ENCODE assay signal across 18 cellular contexts in the genomic region with DNA sequence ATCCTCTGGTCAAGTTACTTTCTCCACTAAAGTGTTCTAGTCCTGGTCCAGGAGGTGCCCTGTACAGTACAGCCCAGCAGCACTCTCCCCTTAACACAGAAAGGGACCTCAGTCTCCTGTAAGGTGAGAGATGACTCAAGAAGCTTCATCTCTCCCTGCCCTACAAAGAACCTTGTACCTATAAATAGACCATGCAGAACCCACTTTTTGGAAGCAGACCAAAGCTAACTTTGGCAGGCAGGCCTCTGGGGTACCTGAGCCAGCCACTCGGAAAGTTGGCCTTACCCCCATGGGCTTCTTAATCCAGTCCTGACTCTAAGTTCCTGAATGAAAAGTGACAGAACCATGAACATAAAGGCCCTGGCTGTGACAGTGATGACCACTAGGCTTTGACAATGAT.
DNase-seq lines count a peak whose midpoint lies in the region; ATAC-seq and TF ChIP-seq lines count a peak whose summit lies in the region.
"Had no signal": no experiment of that assay in that cellular context is flagged by ENCODE, and none has a peak within 500 bp of the region (broad histone marks: within the 10 kb centered on the region; RNA-seq: fewer than 3 reads in every experiment).

No MANE protein-coding gene starts in this region.

- intact Hi-C loops in Right ventricle myocardium inferior (cut with DNase I) = no loop called here
- intact Hi-C loops in cardiac septum (cut with DNase I) = no loop called here
- intact Hi-C loops in left ventricle myocardium inferior (cut with micrococcal nuclease) = no loop called here
- intact Hi-C loops in uterus (cut with DNase I; ENCODE audit: low total_unique reads) = no loop called here
- intact Hi-C loops in upper lobe of right lung (cut with DNase I) = no loop called here

- DNase-seq in Right ventricle myocardium inferior (ENCODE audit: missing footprints) = no peak
- DNase-seq in cardiac septum (ENCODE audit: low spot score) = no peak
- DNase-seq in left ventricle myocardium inferior = peak; percentile 31
- DNase-seq in uterus = no peak
- DNase-seq in NCI-H2196 (lab: John Stamatoyannopoulos, UW; ENCODE audit: unreplicated experiment) = no peak
- DNase-seq in activated CD4-positive, CD25-positive, alpha-beta regulatory T cell (lab: John Stamatoyannopoulos, UW) = no peak
- no peak for DNase-seq in upper lobe of right lung
- DNase-seq: C1 segment of cervical spinal cord, DMS 273 treated with DMSO at 0.1 percent for 48 hours, GOT3, KG1, NCI-H1048, NCI-H1436 treated with DMSO at 0.1 percent for 48 hours, NCI-H2081, NCI-H510A treated with DMSO at 0.1 percent for 48 hours, NCI-H82 had no signal

- H3K4me1 ChIP-seq in left ventricle myocardium inferior = peaks cover 19% of the 10 kb centered on the region
- peaks cover 31% of the 10 kb centered on the region for H3K4me1 ChIP-seq in rectal smooth muscle tissue (ENCODE audit: control insufficient read depth, insufficient read depth, low read length)
- no peaks in the 10 kb centered on the region for H3K4me1 ChIP-seq in uterus
- no peaks in the 10 kb centered on the region for H3K4me1 ChIP-seq in upper lobe of right lung

- no peak overlapping the region for H3K9ac ChIP-seq in rectal smooth muscle tissue (ENCODE audit: low read length)

- no peak for TF ChIP-seq POLR2A in uterus (IDR thresholded peaks at IDR 0.05)

- peak; percentile 77 for ATAC-seq in Right ventricle myocardium inferior
- ATAC-seq in upper lobe of right lung = no peak
- ATAC-seq: Panc1 had no signal

- H3K4me3 ChIP-seq in left ventricle myocardium inferior (no peak overlapping the region), rectal smooth muscle tissue (ENCODE audit: low read length) (no peak overlapping the region), uterus (no peak overlapping the region), upper lobe of right lung (no peak overlapping the region)

- TF ChIP-seq CTCF in left ventricle myocardium inferior (IDR thresholded peaks at IDR 0.05; ENCODE audit: borderline replicate concordance) = no peak
- no peak for TF ChIP-seq CTCF in uterus (IDR thresholded peaks at IDR 0.05)
- no peak for TF ChIP-seq CTCF in upper lobe of right lung (IDR thresholded peaks at IDR 0.05)

- H3K27ac ChIP-seq in left ventricle myocardium inferior (replicated peaks) (no peak overlapping the region), rectal smooth muscle tissue (ENCODE audit: low read depth, low read length) (peak overlapping the region; percentile 66), uterus (peak overlapping the region; percentile 46 to 53), upper lobe of right lung (no peak overlapping the region)

- H3K9me3 ChIP-seq in left ventricle myocardium inferior (replicated peaks) (no peaks in the 10 kb centered on the region), uterus (no peaks in the 10 kb centered on the region), upper lobe of right lung (no peaks in the 10 kb centered on the region)

- H3K27me3 ChIP-seq in left ventricle myocardium inferior (ENCODE audit: low read depth) (peaks cover 19% of the 10 kb centered on the region), rectal smooth muscle tissue (ENCODE audit: control insufficient read depth, insufficient read depth, low read length) (no peaks in the 10 kb centered on the region), uterus (no peaks in the 10 kb centered on the region), upper lobe of right lung (no peaks in the 10 kb centered on the region)

- H3K36me3 ChIP-seq in left ventricle myocardium inferior (no peaks in the 10 kb centered on the region), rectal smooth muscle tissue (ENCODE audit: control insufficient read depth, insufficient read depth, low read length) (no peaks in the 10 kb centered on the region), uterus (no peaks in the 10 kb centered on the region), upper lobe of right lung (no peaks in the 10 kb centered on the region)

Comparison
In these comparisons a context has a peak if more than half of its experiments do, and no peak if none do; other contexts are left out.
1. H3K27ac ChIP-seq: peak in rectal smooth muscle tissue (single experiment) and uterus (2 of 2); none in left ventricle myocardium inferior (single experiment) and upper lobe of right lung (single experiment).